Comparison of ENCODE assay signal across 1 cellular context in genomic region chr2:55151721-55152433, GRCh38.
TF ChIP-seq lines count a peak whose summit lies in the region.

No MANE protein-coding gene starts in this region.

TF ChIP-seq in K562, 482 proteins besides CTCF, POLR2A, EP300 and RAD21:
- TF ChIP-seq ETV5 (CRISPR knock-in tag; IDR thresholded peaks at IDR 0.05; ENCODE audit: low read depth), result no peak
- no peak for TF ChIP-seq ATF2 (CRISPR knock-in tag; IDR thresholded peaks at IDR 0.05)
- no peak for TF ChIP-seq PHF21A (IDR thresholded peaks at IDR 0.05; ENCODE audit: borderline replicate concordance, low read depth)
- no peak for TF ChIP-seq HNRNPUL1 (IDR thresholded peaks at IDR 0.05; ENCODE audit: low read length)
- TF ChIP-seq ZFP36 (IDR thresholded peaks at IDR 0.05; ENCODE audit: low read depth, low read length, partially characterized antibody), result no peak
- TF ChIP-seq FOXP1 (CRISPR knock-in tag; IDR thresholded peaks at IDR 0.05), result no peak
- no peak for TF ChIP-seq MBD2 (IDR thresholded peaks at IDR 0.05; ENCODE audit: borderline replicate concordance, low read depth)
- TF ChIP-seq TFAP4 (CRISPR knock-in tag; IDR thresholded peaks at IDR 0.05; ENCODE audit: borderline replicate concordance), result no peak
